21 cellular contexts compared by ENCODE assay signal in the genomic region with DNA sequence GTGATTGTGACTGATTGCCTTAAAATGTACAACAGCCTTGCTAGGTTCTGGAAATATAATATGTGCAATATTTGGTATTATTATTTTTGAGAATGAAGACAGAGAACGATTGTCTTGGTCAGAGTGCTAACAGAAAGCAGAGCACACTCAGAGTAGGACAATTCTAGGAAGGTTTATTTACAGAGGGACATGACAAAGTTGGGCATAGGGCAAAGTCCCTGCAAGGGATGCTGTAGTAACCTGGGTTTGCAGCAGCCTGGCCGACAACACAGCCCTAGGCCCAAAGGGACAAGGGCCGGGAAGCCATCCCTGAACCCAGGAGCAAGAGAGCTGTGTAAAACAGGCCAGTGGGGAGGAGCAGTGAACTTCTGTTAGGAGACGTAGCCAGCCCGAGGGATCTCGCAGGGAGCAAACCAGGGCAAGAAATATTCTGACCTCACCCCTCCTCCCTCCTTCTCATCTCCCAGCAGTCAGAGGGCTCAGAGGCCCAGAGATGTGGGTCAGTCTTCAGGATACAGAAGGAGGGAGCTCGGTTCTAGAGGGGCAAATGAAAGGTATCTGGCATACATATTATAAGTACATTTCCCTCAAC.
"Had no signal": no experiment of that assay in that cellular context is flagged by ENCODE, and none has a peak within 500 bp of the region (broad histone marks: within the 10 kb centered on the region; RNA-seq: fewer than 3 reads in every experiment).

No MANE protein-coding gene starts in this region.

- H3K9me3 ChIP-seq: prostate gland, thyroid gland had no signal

- H3K4me1 ChIP-seq: prostate gland, spleen, thyroid gland had no signal

- H3K27me3 ChIP-seq: spleen, thyroid gland had no signal

- ATAC-seq: stimulated activated naive B cell treated with anti-CD40 and anti-IgM and Interleukin-4, amounts not matched to agents 10 μg/mL and 1 μg/mL and 100 μg/mL, for 72 hours had no signal

- FAIRE-seq: islet of Langerhans had no signal

- H3K4me3 ChIP-seq: coronary artery, prostate gland, spleen, thyroid gland had no signal

- H3K36me3 ChIP-seq: prostate gland, spleen, thyroid gland had no signal

- H3K27ac ChIP-seq: coronary artery, prostate gland, spleen, thyroid gland, VCaP had no signal

- DNase-seq: activated CD4-positive, alpha-beta T cell treated with anti-CD3 and anti-CD28 coated beads, Interleukin-2, amount 50 U/mL, for 1 hour; activated CD4-positive, CD25-positive, alpha-beta regulatory T cell treated with anti-CD3 and anti-CD28 coated beads, Interleukin-2, amount 50 U/mL, for 72 hours; activated CD8-positive, alpha-beta memory T cell treated with anti-CD3 and anti-CD28 coated beads, Interleukin-2, amount 50 U/mL, for 4 hours; activated effector memory CD4-positive, alpha-beta T cell treated with anti-CD3 and anti-CD28 coated beads, Interleukin-2, amount 50 U/mL, for 16 hours; activated naive CD4-positive, alpha-beta T cell treated with anti-CD3 and anti-CD28 coated beads, Interleukin-2, amount 50 U/mL, for 16 hours; activated T-cell treated with anti-CD3 and anti-CD28 coated beads, Interleukin-2, amount 50 U/mL, for 48 hours; aorta; hippocampal formation; left cardiac atrium; mammary epithelial cell; nephron progenitor cell; spleen; stimulated activated CD4-positive, alpha-beta T cell treated with anti-CD3 and anti-CD28 coated beads, Interleukin-4, amount 100 ng/mL, for 4 hours; stimulated activated naive B cell treated with anti-CD40 and anti-IgM and Interleukin-4, amounts not matched to agents 10 μg/mL and 1 μg/mL and 100 μg/mL, for 72 hours; SW 1271; T-helper 2 cell; thyroid gland had no signal
